ENCODE assay signal across 1 cellular context in genomic region chr12:45336331-45336730, GRCh38.
A peak's percentile ranks its signal among the peaks of the same experiment; 100 is the strongest.
TF ChIP-seq lines count a peak whose summit lies in the region.

No MANE protein-coding gene starts in this region.

TF ChIP-seq in K562, 482 proteins besides CTCF, POLR2A, EP300 and RAD21 (continued from another document):
- TF ChIP-seq CTCFL (IDR thresholded peaks at IDR 0.05; ENCODE audit: borderline replicate concordance, insufficient read depth, low read depth, low read length, poor library complexity, severe bottlenecking), result no peak
- no peak for TF ChIP-seq SUPT5H (IDR thresholded peaks at IDR 0.05)
- peak; percentile 54 for TF ChIP-seq FOSL1 (tag; conservative IDR thresholded peaks at IDR 0.05)
- no peak for TF ChIP-seq ZNF41 (CRISPR knock-in tag; conservative IDR thresholded peaks at IDR 0.05)
- TF ChIP-seq OTX1 (CRISPR knock-in tag; IDR thresholded peaks at IDR 0.05), result no peak
- TF ChIP-seq TFAM (CRISPR knock-in tag; conservative IDR thresholded peaks at IDR 0.05), result no peak
- no peak for TF ChIP-seq FOXK1 (CRISPR knock-in tag; IDR thresholded peaks at IDR 0.05; ENCODE audit: borderline replicate concordance)
- TF ChIP-seq CREBBP (IDR thresholded peaks at IDR 0.05; ENCODE audit: low read depth, low read length), result no peak
- peak; percentile 75 for TF ChIP-seq CREM (IDR thresholded peaks at IDR 0.05; ENCODE audit: low read depth)
- TF ChIP-seq ZNF232 (CRISPR knock-in tag; IDR thresholded peaks at IDR 0.05), result no peak
- TF ChIP-seq ADNP (tag; IDR thresholded peaks at IDR 0.05), result no peak
- no peak for TF ChIP-seq ATF1 (CRISPR knock-in tag; IDR thresholded peaks at IDR 0.05)
- peak; percentile 36; the same call in 1 of the 2 replicates for TF ChIP-seq ATF1 (tag; IDR thresholded peaks at IDR 0.05)
- peak; percentile 53; the same call in 1 of the 2 replicates for TF ChIP-seq CREB1 (IDR thresholded peaks at IDR 0.05)
- peak; percentile 77 for TF ChIP-seq CREB1 (CRISPR knock-in tag; IDR thresholded peaks at IDR 0.05)
- TF ChIP-seq IRF9 (tag; IDR thresholded peaks at IDR 0.05), result no peak
- TF ChIP-seq JUND (IDR thresholded peaks at IDR 0.05; ENCODE audit: borderline replicate concordance, low read depth, low read length), result peak; percentile 52; the same call in 1 of the 2 replicates
- TF ChIP-seq JUND (tag; IDR thresholded peaks at IDR 0.05; ENCODE audit: borderline replicate concordance, low read depth, low read length), result no peak; the same call in 2 of the 3 replicates
- peak; percentile 75 for TF ChIP-seq DACH1 (IDR thresholded peaks at IDR 0.05; ENCODE audit: partially characterized antibody)
- no peak for TF ChIP-seq SMARCA5 (IDR thresholded peaks at IDR 0.05)
- no peak for TF ChIP-seq ZNF143 (CRISPR knock-in tag; IDR thresholded peaks at IDR 0.05)
- peak; percentile 75; the same call in 1 of the 2 replicates for TF ChIP-seq JUN (IDR thresholded peaks at IDR 0.05; ENCODE audit: borderline replicate concordance, low read depth, low read length)
- TF ChIP-seq JUN (CRISPR knock-in tag; IDR thresholded peaks at IDR 0.05; ENCODE audit: borderline replicate concordance), result no peak
